Comparison of ENCODE assay signal across 17 cellular contexts in genomic region chr12:116177017-116177416, GRCh38.
DNase-seq lines count a peak whose midpoint lies in the region; ATAC-seq, FAIRE-seq and TF ChIP-seq lines count a peak whose summit lies in the region.
"Had no signal": no experiment of that assay in that cellular context is flagged by ENCODE, and none has a peak within 500 bp of the region (broad histone marks: within the 10 kb centered on the region; RNA-seq: fewer than 3 reads in every experiment).

No MANE protein-coding gene starts in this region.

- H2BK5ac ChIP-seq in trophoblast cell (ENCODE audit: low read depth, low read length, poor library complexity), result no peak overlapping the region

- CTCF ChIA-PET in K562 (lab: Yijun Ruan, JAX; ENCODE audit: low intra/inter-chr PET ratio), result no interaction called here

- H3K4me1 ChIP-seq in K562 (replicated peaks in 1 of 2; ENCODE audit: control insufficient read depth in 2 of 2, insufficient read depth in 2 of 2, low read length in 2 of 2) (peaks cover 9 to 40% of the 10 kb centered on the region in 2 experiments; a peak in 4 of 5 replicates), trophoblast cell (ENCODE audit: control insufficient read depth in 1 of 2, insufficient read depth in 2 of 2, low read length in 2 of 2) (no peaks in the 10 kb centered on the region), GM23248 (ENCODE audit: insufficient read depth) (peaks cover 4% of the 10 kb centered on the region)

- H3K9ac ChIP-seq in K562 (ENCODE audit: insufficient read depth in 1 of 2, low read depth in 2 of 2, low read length in 2 of 2) (peak overlapping the region in 1 of 2 experiments; percentile 12; a peak in 1 of 4 replicates), trophoblast cell (ENCODE audit: low read length) (no peak overlapping the region), GM23248 (no peak overlapping the region)
- H3K9ac ChIP-seq: BLaER1 treated with 17β-estradiol and CSF1 and Interleukin-3, amounts not matched to agents 10 nM and 100 nM had no signal

- H4K20me1 ChIP-seq in K562 (replicated peaks; ENCODE audit: control insufficient read depth, insufficient read depth, low read length) (peaks cover 10% of the 10 kb centered on the region), GM23248 (ENCODE audit: insufficient read depth) (peaks cover 44% of the 10 kb centered on the region)

- no peak overlapping the region for H4K12ac ChIP-seq in trophoblast cell (ENCODE audit: low read depth, low read length)

- H2AFZ ChIP-seq in K562 (ENCODE audit: low read depth, low read length) (no peak overlapping the region), trophoblast cell (ENCODE audit: insufficient read depth, low read length, poor library complexity) (no peak overlapping the region), GM23248 (no peak overlapping the region)

- in situ Hi-C loops in K562 (cut with MboI) (no loop called here), GM23248 (cut with MboI) (no loop called here)

- peak; percentile 81 for FAIRE-seq in K562 (lab: Jason Lieb, UNC)
- FAIRE-seq: D721Med, GM12892, GM18507, H1, HepG2 had no signal

- intact Hi-C loops in K562 (cut with micrococcal nuclease), result no loop called here

- no peaks in the 10 kb centered on the region for H3K9me3 ChIP-seq in K562 (replicated peaks; ENCODE audit: control insufficient read depth, insufficient read depth, low read depth, low read length)
- no peaks in the 10 kb centered on the region for H3K9me3 ChIP-seq in trophoblast cell (ENCODE audit: insufficient read depth, low read depth, low read length)
- no peaks in the 10 kb centered on the region for H3K9me3 ChIP-seq in GM23248 (ENCODE audit: low read depth)
- H3K9me3 ChIP-seq: BLaER1 treated with 17β-estradiol and CSF1 and Interleukin-3, amounts not matched to agents 10 nM and 100 nM; Caco-2 had no signal

- peak; percentile 53; the same call in 1 of the 2 replicates for TF ChIP-seq EP300 in K562 (IDR thresholded peaks at IDR 0.05; ENCODE audit: low read length)

- no peaks in the 10 kb centered on the region for H3K79me1 ChIP-seq in trophoblast cell (ENCODE audit: low read length)

- H3K14ac ChIP-seq in trophoblast cell (ENCODE audit: low read length), result no peak overlapping the region

- no peaks in the 10 kb centered on the region for H3K9me1 ChIP-seq in K562 (ENCODE audit: control insufficient read depth, insufficient read depth, low read length)

- H3K27me3 ChIP-seq in K562 (ENCODE audit: control insufficient read depth in 2 of 2, insufficient read depth in 2 of 2, low read length in 2 of 2) (no peaks in the 10 kb centered on the region), trophoblast cell (ENCODE audit: insufficient read depth, low read length) (no peaks in the 10 kb centered on the region), GM23248 (replicated peaks; ENCODE audit: insufficient read depth) (no peaks in the 10 kb centered on the region)
- H3K27me3 ChIP-seq: BLaER1 treated with 17β-estradiol and CSF1 and Interleukin-3, amounts not matched to agents 10 nM and 100 nM had no signal

- no peak overlapping the region for H4K8ac ChIP-seq in trophoblast cell (ENCODE audit: low read depth, low read length)

- peaks cover 88% of the 10 kb centered on the region for H3K4me1 Mint-ChIP-seq in activated naive CD4-positive, alpha-beta T cell treated with anti-CD3 and anti-CD28 coated beads, Interleukin-2, amount 50 U/mL, for 24 hours

- H3K4me3 Mint-ChIP-seq in activated naive CD4-positive, alpha-beta T cell treated with anti-CD3 and anti-CD28 coated beads, Interleukin-2, amount 50 U/mL, for 24 hours, result no peak overlapping the region
- H3K4me3 Mint-ChIP-seq: B cell, IgD-negative memory B cell had no signal

- H3F3A ChIP-seq in GM23248 (ENCODE audit: insufficient read depth), result no peaks in the 10 kb centered on the region

- no TSS peak for BruUV-seq in K562 (replicated peaks; lab: Mats Ljungman, UMichigan)

- no peak for TF ChIP-seq CTCF in K562 (IDR thresholded peaks at IDR 0.05 in 2 of 3, conservative IDR thresholded peaks at IDR 0.05 in 1 of 3; ENCODE audit: insufficient read depth in 2 of 3, low read depth in 1 of 3, low read length in 3 of 3)

- H3K27ac Mint-ChIP-seq in activated naive CD4-positive, alpha-beta T cell treated with anti-CD3 and anti-CD28 coated beads, Interleukin-2, amount 50 U/mL, for 24 hours, result peak overlapping the region; percentile 25
- H3K27ac Mint-ChIP-seq: B cell, IgD-negative memory B cell had no signal

- H3K9me2 ChIP-seq in GM23248 (ENCODE audit: insufficient read depth), result no peaks in the 10 kb centered on the region

- no peak overlapping the region for H3K23ac ChIP-seq in trophoblast cell (ENCODE audit: low read length)

- no peak overlapping the region for H3K18ac ChIP-seq in trophoblast cell (ENCODE audit: low read length)

- POLR2A ChIA-PET in K562 (lab: Yijun Ruan, JAX), result interaction anchor here (0.6 to 2.3 kb wide), 2 partner anchors 12 to 494 kb away, joined by 5 to 15 read pairs; no protein-coding TSS in a partner anchor

- H3K36me3 ChIP-seq in K562 (ENCODE audit: control insufficient read depth, insufficient read depth, low read length) (peaks cover 2% of the 10 kb centered on the region; the same call in 1 of the 3 replicates), trophoblast cell (ENCODE audit: control insufficient read depth in 1 of 2, insufficient read depth in 2 of 2, low read length in 2 of 2) (no peaks in the 10 kb centered on the region), GM23248 (ENCODE audit: low read depth) (no peaks in the 10 kb centered on the region)

- H2BK12ac ChIP-seq in trophoblast cell (ENCODE audit: low read length), result no peak overlapping the region

- H3K4me3 ChIP-seq in K562, result no peak overlapping the region
- no peak overlapping the region for H3K4me3 ChIP-seq in trophoblast cell (ENCODE audit: low read depth, low read length)
- no peak overlapping the region for H3K4me3 ChIP-seq in GM23248
- H3K4me3 ChIP-seq: BLaER1 treated with 17β-estradiol and CSF1 and Interleukin-3, amounts not matched to agents 10 nM and 100 nM had no signal

- H2AK5ac ChIP-seq in trophoblast cell (ENCODE audit: low read length), result no peak overlapping the region

- H3K4ac ChIP-seq in trophoblast cell (ENCODE audit: low read depth, low read length), result peak overlapping the region; percentile 9

- H3K79me2 ChIP-seq in K562 (ENCODE audit: control insufficient read depth, insufficient read depth, low read length) (peaks cover 98% of the 10 kb centered on the region), trophoblast cell (ENCODE audit: control insufficient read depth, insufficient read depth, low read length, poor library complexity) (peaks cover 12% of the 10 kb centered on the region), GM23248 (ENCODE audit: insufficient read depth) (peaks cover 100% of the 10 kb centered on the region)

- H3K27me3 Mint-ChIP-seq in activated naive CD4-positive, alpha-beta T cell treated with anti-CD3 and anti-CD28 coated beads, Interleukin-2, amount 50 U/mL, for 24 hours, result no peaks in the 10 kb centered on the region
- H3K27me3 Mint-ChIP-seq: B cell, IgD-negative memory B cell had no signal

- H3K27ac ChIP-seq in K562 (ENCODE audit: extremely low read depth, low read depth, low read length) (peak overlapping the region; percentile 26; the same call in 2 of the 3 replicates), trophoblast cell (ENCODE audit: low read depth, low read length) (no peak overlapping the region), GM23248 (no peak overlapping the region)
- H3K27ac ChIP-seq: BLaER1 treated with 17β-estradiol and CSF1 and Interleukin-3, amounts not matched to agents 10 nM and 100 nM had no signal

- H2BK120ac ChIP-seq in trophoblast cell (ENCODE audit: insufficient read depth, low read length, poor library complexity), result no peak overlapping the region

- no peak overlapping the region for H4K91ac ChIP-seq in trophoblast cell (ENCODE audit: low read depth, low read length)

- 4% methylated on average over 4 of the region's 4 CpGs for WGBS in K562 (ENCODE audit: insufficient coverage, low coverage, missing lambda C conversion rate)
- WGBS in trophoblast cell (ENCODE audit: extremely low coverage, insufficient coverage, insufficient read length), result no CpG with 5 or more reads among the region's 4 CpGs
- 97 to 98% methylated on average over 4 of the region's 4 CpGs for WGBS in GM23248 (ENCODE audit: low coverage in 1 of 2, low lambda C conversion rate in 2 of 2, missing lambda C conversion rate in 2 of 2), 2 experiments

- DNase-seq in activated naive CD4-positive, alpha-beta T cell treated with Interleukin-2 at 50 U/mL for 16 hours, result no peak
- DNase-seq in K562 (ENCODE audit: extremely low read depth in 1 of 4, low spot score in 3 of 4), result peak; percentile 28 to 70 (median 46)
- no peak for DNase-seq in trophoblast cell
- no peak for DNase-seq in GM23248
- DNase-seq: Caco-2, GDM1, H9 had no signal

- H3K4me2 ChIP-seq in K562 (ENCODE audit: insufficient read depth, low read length) (peak overlapping the region; percentile 11; the same call in 1 of the 2 replicates), trophoblast cell (ENCODE audit: low read length) (no peak overlapping the region), GM23248 (ENCODE audit: unreplicated experiment) (no peak overlapping the region)
- H3K4me2 ChIP-seq: BLaER1 treated with 17β-estradiol and CSF1 and Interleukin-3, amounts not matched to agents 10 nM and 100 nM had no signal

- H3K36me3 Mint-ChIP-seq in activated naive CD4-positive, alpha-beta T cell treated with anti-CD3 and anti-CD28 coated beads, Interleukin-2, amount 50 U/mL, for 24 hours, result no peaks in the 10 kb centered on the region
- H3K36me3 Mint-ChIP-seq: IgD-negative memory B cell had no signal

- no peak for TF ChIP-seq RAD21 in K562 (CRISPR knock-in tag; conservative IDR thresholded peaks at IDR 0.05 in 1 of 2, IDR thresholded peaks at IDR 0.05 in 1 of 2)

- H3K9me3 Mint-ChIP-seq in activated naive CD4-positive, alpha-beta T cell treated with anti-CD3 and anti-CD28 coated beads, Interleukin-2, amount 50 U/mL, for 24 hours, result no peaks in the 10 kb centered on the region
- H3K9me3 Mint-ChIP-seq: H9, IgD-negative memory B cell had no signal

- TF ChIP-seq POLR2A in K562 (conservative IDR thresholded peaks at IDR 0.05), result no peak

- peak; percentile 60 for ATAC-seq in K562
- no peak for ATAC-seq in GM21786 (IDR thresholded peaks at IDR 0.05; ENCODE audit: unreplicated experiment)
- ATAC-seq: HepG2 had no signal

TF ChIP-seq in K562, 482 proteins besides CTCF, POLR2A, EP300 and RAD21 (continues in another document):
- TF ChIP-seq VEZF1 (CRISPR knock-in tag; IDR thresholded peaks at IDR 0.05), result peak; percentile 36; the same call in 1 of the 2 replicates

Comparison
In these comparisons a context has a peak if more than half of its experiments do, and no peak if none do; other contexts are left out.
1. DNase-seq: peak in K562 (4 of 4); none in activated naive CD4-positive, alpha-beta T cell treated with Interleukin-2 at 50 U/mL for 16 hours (single experiment), trophoblast cell (0 of 2) and GM23248 (single experiment).